ENCODE assay signal across 1 cellular context in genomic region chr6:167750956-167751358, GRCh38.
TF ChIP-seq lines count a peak whose summit lies in the region.

No MANE protein-coding gene starts in this region.

TF ChIP-seq in HepG2, 621 proteins besides CTCF, POLR2A, EP300 and RAD21 (continued from another document):
- TF ChIP-seq HNF1B (CRISPR knock-in tag; IDR thresholded peaks at IDR 0.05): peak; percentile 45; the same call in 1 of the 2 replicates
- TF ChIP-seq ZNF556 (CRISPR knock-in tag; IDR thresholded peaks at IDR 0.05; ENCODE audit: borderline replicate concordance): no peak
- TF ChIP-seq ZNF383 (CRISPR knock-in tag; IDR thresholded peaks at IDR 0.05; ENCODE audit: borderline replicate concordance): no peak
- peak; percentile 77; the same call in 1 of the 2 replicates for TF ChIP-seq ZFP36L1 (CRISPR knock-in tag; IDR thresholded peaks at IDR 0.05)
- no peak for TF ChIP-seq GRHL1 (CRISPR knock-in tag; conservative IDR thresholded peaks at IDR 0.05)
- peak; percentile 87 for TF ChIP-seq RARA (CRISPR knock-in tag; IDR thresholded peaks at IDR 0.05)
- TF ChIP-seq, protein P1, sequence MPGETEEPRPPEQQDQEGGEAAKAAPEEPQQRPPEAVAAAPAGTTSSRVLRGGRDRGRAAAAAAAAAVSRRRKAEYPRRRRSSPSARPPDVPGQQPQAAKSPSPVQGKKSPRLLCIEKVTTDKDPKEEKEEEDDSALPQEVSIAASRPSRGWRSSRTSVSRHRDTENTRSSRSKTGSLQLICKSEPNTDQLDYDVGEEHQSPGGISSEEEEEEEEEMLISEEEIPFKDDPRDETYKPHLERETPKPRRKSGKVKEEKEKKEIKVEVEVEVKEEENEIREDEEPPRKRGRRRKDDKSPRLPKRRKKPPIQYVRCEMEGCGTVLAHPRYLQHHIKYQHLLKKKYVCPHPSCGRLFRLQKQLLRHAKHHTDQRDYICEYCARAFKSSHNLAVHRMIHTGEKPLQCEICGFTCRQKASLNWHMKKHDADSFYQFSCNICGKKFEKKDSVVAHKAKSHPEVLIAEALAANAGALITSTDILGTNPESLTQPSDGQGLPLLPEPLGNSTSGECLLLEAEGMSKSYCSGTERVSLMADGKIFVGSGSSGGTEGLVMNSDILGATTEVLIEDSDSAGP (CRISPR knock-in tag; IDR thresholded peaks at IDR 0.05; ENCODE audit: borderline replicate concordance): peak; percentile 42; the same call in 1 of the 2 replicates
- no peak for TF ChIP-seq ZNF639 (CRISPR knock-in tag; conservative IDR thresholded peaks at IDR 0.05)
- TF ChIP-seq PHF21A (CRISPR knock-in tag; IDR thresholded peaks at IDR 0.05): peak; percentile 66; the same call in 1 of the 2 replicates
- TF ChIP-seq ETV6 (CRISPR knock-in tag; conservative IDR thresholded peaks at IDR 0.05): no peak
- peak; percentile 72 for TF ChIP-seq TBX3 (IDR thresholded peaks at IDR 0.05; ENCODE audit: borderline replicate concordance)
- TF ChIP-seq ZNF879 (CRISPR knock-in tag; IDR thresholded peaks at IDR 0.05): no peak
- no peak for TF ChIP-seq ZNF775 (CRISPR knock-in tag; IDR thresholded peaks at IDR 0.05; ENCODE audit: borderline replicate concordance)
- TF ChIP-seq ZNF430 (CRISPR knock-in tag; IDR thresholded peaks at IDR 0.05): peak; percentile 22; the same call in 1 of the 2 replicates
- TF ChIP-seq ZNF18 (CRISPR knock-in tag; IDR thresholded peaks at IDR 0.05; ENCODE audit: insufficient replicate concordance): peak; percentile 63
- TF ChIP-seq SOX13 (IDR thresholded peaks at IDR 0.05): no peak
- TF ChIP-seq SOX13 (CRISPR knock-in tag; conservative IDR thresholded peaks at IDR 0.05 in 1 of 2, IDR thresholded peaks at IDR 0.05 in 1 of 2): peak in 1 of 2 experiments; percentile 56; a peak in 2 of 4 replicates
- TF ChIP-seq, protein P2, sequence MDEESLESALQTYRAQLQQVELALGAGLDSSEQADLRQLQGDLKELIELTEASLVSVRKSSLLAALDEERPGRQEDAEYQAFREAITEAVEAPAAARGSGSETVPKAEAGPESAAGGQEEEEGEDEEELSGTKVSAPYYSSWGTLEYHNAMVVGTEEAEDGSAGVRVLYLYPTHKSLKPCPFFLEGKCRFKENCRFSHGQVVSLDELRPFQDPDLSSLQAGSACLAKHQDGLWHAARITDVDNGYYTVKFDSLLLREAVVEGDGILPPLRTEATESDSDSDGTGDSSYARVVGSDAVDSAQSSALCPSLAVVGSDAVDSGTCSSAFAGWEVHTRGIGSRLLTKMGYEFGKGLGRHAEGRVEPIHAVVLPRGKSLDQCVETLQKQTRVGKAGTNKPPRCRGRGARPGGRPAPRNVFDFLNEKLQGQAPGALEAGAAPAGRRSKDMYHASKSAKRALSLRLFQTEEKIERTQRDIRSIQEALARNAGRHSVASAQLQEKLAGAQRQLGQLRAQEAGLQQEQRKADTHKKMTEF (CRISPR knock-in tag; IDR thresholded peaks at IDR 0.05): 0 out of 2 replicates have a peak, but pooled peaks have one; percentile 39
- no peak for TF ChIP-seq SNRNP70 (IDR thresholded peaks at IDR 0.05; ENCODE audit: low read depth, low read length)
- peak; percentile 67 for TF ChIP-seq CEBPG (CRISPR knock-in tag; IDR thresholded peaks at IDR 0.05)
- TF ChIP-seq LCORL (IDR thresholded peaks at IDR 0.05): no peak
- TF ChIP-seq LCORL (CRISPR knock-in tag; IDR thresholded peaks at IDR 0.05): peak; percentile 6; the same call in 1 of the 2 replicates
- TF ChIP-seq GABPA (IDR thresholded peaks at IDR 0.05; ENCODE audit: low read depth, low read length): no peak
- peak; percentile 61 for TF ChIP-seq GABPA (CRISPR knock-in tag; IDR thresholded peaks at IDR 0.05; ENCODE audit: low read depth)
- peak; percentile 65 for TF ChIP-seq ZNF607 (CRISPR knock-in tag; IDR thresholded peaks at IDR 0.05; ENCODE audit: borderline replicate concordance)
- no peak for TF ChIP-seq TCF12 (IDR thresholded peaks at IDR 0.05)
- TF ChIP-seq TCF12 (CRISPR knock-in tag; IDR thresholded peaks at IDR 0.05): no peak
- peak; percentile 59; the same call in 1 of the 2 replicates for TF ChIP-seq ETV5 (CRISPR knock-in tag; IDR thresholded peaks at IDR 0.05; ENCODE audit: borderline replicate concordance)
- TF ChIP-seq RXRB (CRISPR knock-in tag; IDR thresholded peaks at IDR 0.05; ENCODE audit: borderline replicate concordance): peak; percentile 76; the same call in 1 of the 2 replicates
- TF ChIP-seq, protein P3, sequence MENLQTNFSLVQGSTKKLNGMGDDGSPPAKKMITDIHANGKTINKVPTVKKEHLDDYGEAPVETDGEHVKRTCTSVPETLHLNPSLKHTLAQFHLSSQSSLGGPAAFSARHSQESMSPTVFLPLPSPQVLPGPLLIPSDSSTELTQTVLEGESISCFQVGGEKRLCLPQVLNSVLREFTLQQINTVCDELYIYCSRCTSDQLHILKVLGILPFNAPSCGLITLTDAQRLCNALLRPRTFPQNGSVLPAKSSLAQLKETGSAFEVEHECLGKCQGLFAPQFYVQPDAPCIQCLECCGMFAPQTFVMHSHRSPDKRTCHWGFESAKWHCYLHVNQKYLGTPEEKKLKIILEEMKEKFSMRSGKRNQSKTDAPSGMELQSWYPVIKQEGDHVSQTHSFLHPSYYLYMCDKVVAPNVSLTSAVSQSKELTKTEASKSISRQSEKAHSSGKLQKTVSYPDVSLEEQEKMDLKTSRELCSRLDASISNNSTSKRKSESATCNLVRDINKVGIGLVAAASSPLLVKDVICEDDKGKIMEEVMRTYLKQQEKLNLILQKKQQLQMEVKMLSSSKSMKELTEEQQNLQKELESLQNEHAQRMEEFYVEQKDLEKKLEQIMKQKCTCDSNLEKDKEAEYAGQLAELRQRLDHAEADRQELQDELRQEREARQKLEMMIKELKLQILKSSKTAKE (CRISPR knock-in tag; IDR thresholded peaks at IDR 0.05; ENCODE audit: borderline replicate concordance): peak; percentile 41; the same call in 1 of the 2 replicates
- peak; percentile 75; the same call in 1 of the 2 replicates for TF ChIP-seq SOX5 (CRISPR knock-in tag; IDR thresholded peaks at IDR 0.05; ENCODE audit: borderline replicate concordance)
- no peak for TF ChIP-seq ATF1 (CRISPR knock-in tag; IDR thresholded peaks at IDR 0.05)
- no peak for TF ChIP-seq KLF6 (CRISPR knock-in tag; IDR thresholded peaks at IDR 0.05)
- TF ChIP-seq KAT8 (CRISPR knock-in tag; IDR thresholded peaks at IDR 0.05): peak; percentile 74
- 0 out of 2 replicates have a peak, but pooled peaks have one; percentile 15 for TF ChIP-seq ZMYM4 (CRISPR knock-in tag; IDR thresholded peaks at IDR 0.05)
- no peak for TF ChIP-seq ATM (IDR thresholded peaks at IDR 0.05; ENCODE audit: borderline replicate concordance)
- TF ChIP-seq ZNF704 (CRISPR knock-in tag; IDR thresholded peaks at IDR 0.05; ENCODE audit: borderline replicate concordance): no peak
- 0 out of 2 replicates have a peak, but pooled peaks have one; percentile 55 for TF ChIP-seq ARID2 (CRISPR knock-in tag; IDR thresholded peaks at IDR 0.05; ENCODE audit: borderline replicate concordance)
- TF ChIP-seq NCOA5 (CRISPR knock-in tag; IDR thresholded peaks at IDR 0.05): no peak
- no peak for TF ChIP-seq SOX6 (IDR thresholded peaks at IDR 0.05)
- peak; percentile 19; the same call in 1 of the 2 replicates for TF ChIP-seq SOX6 (CRISPR knock-in tag; IDR thresholded peaks at IDR 0.05)
- no peak for TF ChIP-seq ATRX (CRISPR knock-in tag; IDR thresholded peaks at IDR 0.05; ENCODE audit: borderline replicate concordance)
